ENCODE assay signal across 9 cellular contexts in the genomic region with DNA sequence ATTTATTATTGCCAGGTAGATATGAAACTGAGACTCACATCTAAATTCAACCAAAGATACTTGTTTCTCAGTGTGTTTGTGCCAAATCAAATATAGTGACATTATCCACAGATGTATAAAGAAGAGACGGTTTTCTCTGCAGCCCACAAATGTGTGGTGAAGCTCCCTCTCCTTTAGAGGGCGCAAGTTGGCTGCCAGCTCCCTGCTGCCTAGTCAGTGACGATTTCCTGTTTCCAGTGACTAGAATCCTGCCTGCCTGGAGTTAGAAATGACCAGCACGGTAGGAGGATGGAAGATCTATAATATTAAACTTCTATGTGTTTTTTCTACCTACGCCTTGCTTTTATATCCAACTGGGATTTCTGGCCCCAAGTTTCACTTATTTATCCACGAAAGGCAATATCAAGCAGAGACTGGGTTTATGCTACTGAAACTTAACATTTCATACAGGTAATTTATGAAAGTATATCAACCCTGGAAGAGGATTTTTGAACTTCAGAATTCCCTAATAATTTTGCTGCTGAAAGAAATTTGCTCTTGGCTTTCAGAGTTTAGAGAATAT.
DNase-seq lines count a peak whose midpoint lies in the region; ATAC-seq and TF ChIP-seq lines count a peak whose summit lies in the region.
"Had no signal": no experiment of that assay in that cellular context is flagged by ENCODE, and none has a peak within 500 bp of the region (broad histone marks: within the 10 kb centered on the region; RNA-seq: fewer than 3 reads in every experiment).

No MANE protein-coding gene starts in this region.

- no peak for TF ChIP-seq CTCF in upper lobe of left lung (IDR thresholded peaks at IDR 0.05)

- peaks cover 4% of the 10 kb centered on the region for H3K4me1 ChIP-seq in HUES64 (ENCODE audit: insufficient read depth, low read length)
- H3K4me1 ChIP-seq in SJCRH30 = no peaks in the 10 kb centered on the region
- no peaks in the 10 kb centered on the region for H3K4me1 ChIP-seq in upper lobe of left lung

- H3K27me3 ChIP-seq in HUES64 (ENCODE audit: insufficient read depth, low read length) (no peaks in the 10 kb centered on the region), SJCRH30 (no peaks in the 10 kb centered on the region), upper lobe of left lung (no peaks in the 10 kb centered on the region)

- TF ChIP-seq EP300 in upper lobe of left lung (IDR thresholded peaks at IDR 0.05) = no peak

- H3K4me3 ChIP-seq in HUES64 (ENCODE audit: low read length) (peak overlapping the region; percentile 16; the same call in 1 of the 2 replicates), SJCRH30 (peak overlapping the region; percentile 51), upper lobe of left lung (no peak overlapping the region)
- H3K4me3 ChIP-seq: skin epidermis had no signal

- DNase-seq in 8988T = peak; percentile 32
- DNase-seq in SJCRH30 = peak; percentile 50 to 72
- peak; percentile 7 for DNase-seq in iPS DF 19.7 (ENCODE audit: low read depth, low spot score)
- no peak for DNase-seq in upper lobe of left lung
- DNase-seq in NCI-H524 treated with DMSO at 0.1 percent for 48 hours (lab: John Stamatoyannopoulos, UW) = no peak
- DNase-seq in stimulated activated CD4-positive, alpha-beta T cell treated with anti-CD3 and anti-CD28 coated beads, Interleukin-4, amount 100 ng/mL, for 4 hours = no peak

- ATAC-seq in GM18517 (IDR thresholded peaks at IDR 0.05; ENCODE audit: unreplicated experiment) (peak; percentile 68), upper lobe of left lung (ENCODE audit: low FRiP score in 2 of 2) (no peak)

- H3K9me3 ChIP-seq in HUES64 (ENCODE audit: insufficient read depth, low read depth, low read length) (no peaks in the 10 kb centered on the region), SJCRH30 (replicated peaks) (no peaks in the 10 kb centered on the region), upper lobe of left lung (no peaks in the 10 kb centered on the region)

- H3K27ac ChIP-seq in HUES64 (ENCODE audit: low read depth, low read length) (no peak overlapping the region), SJCRH30 (no peak overlapping the region), upper lobe of left lung (no peak overlapping the region)
- H3K27ac ChIP-seq: skin epidermis had no signal

- H3K36me3 ChIP-seq in HUES64 (ENCODE audit: insufficient read depth, low read length) (no peaks in the 10 kb centered on the region), SJCRH30 (no peaks in the 10 kb centered on the region), upper lobe of left lung (no peaks in the 10 kb centered on the region)

- TF ChIP-seq POLR2A in upper lobe of left lung (IDR thresholded peaks at IDR 0.05) = no peak

- 53% methylated on average over 5 of the region's 6 CpGs for WGBS in HUES64
- WGBS in upper lobe of left lung, 2 donors = 47 to 53% methylated on average over 6 of the region's 6 CpGs

- H3K9ac ChIP-seq in HUES64 (ENCODE audit: low read depth, low read length) = no peak overlapping the region

Comparison
In these comparisons a context has a peak if more than half of its experiments do, and no peak if none do; other contexts are left out.
1. DNase-seq: peak in 8988T (single experiment), SJCRH30 (2 of 2) and iPS DF 19.7 (single experiment); none in upper lobe of left lung (0 of 2), NCI-H524 treated with DMSO at 0.1 percent for 48 hours (single experiment) and stimulated activated CD4-positive, alpha-beta T cell treated with anti-CD3 and anti-CD28 coated beads, Interleukin-4, amount 100 ng/mL, for 4 hours (0 of 2).
2. H3K4me3 ChIP-seq: peak in HUES64 (single experiment) and SJCRH30 (single experiment); none in upper lobe of left lung (0 of 4).